Comparison of ENCODE assay signal across 20 cellular contexts in genomic region chr7:155362380-155363145, GRCh38.
DNase-seq lines count a peak whose midpoint lies in the region; ATAC-seq, FAIRE-seq and TF ChIP-seq lines count a peak whose summit lies in the region.
"Had no signal": no experiment of that assay in that cellular context is flagged by ENCODE, and none has a peak within 500 bp of the region (broad histone marks: within the 10 kb centered on the region; RNA-seq: fewer than 3 reads in every experiment).

No MANE protein-coding gene starts in this region.

- H3K4me3 ChIP-seq in right cardiac atrium (ENCODE audit: low read length), result no peak overlapping the region
- H3K4me3 ChIP-seq in BLaER1 treated with 17β-estradiol and CSF1 and Interleukin-3, amounts not matched to agents 10 nM and 100 nM, result peak overlapping the region in 7 of 10 experiments; percentile 58 to 67 (median 65); a peak in 14 of 20 replicates
- H3K4me3 ChIP-seq in astrocyte (ENCODE audit: insufficient read depth, low read depth, low read length), result no peak overlapping the region
- H3K4me3 ChIP-seq in OCI-LY7 (ENCODE audit: low read depth, low read length, poor library complexity, severe bottlenecking), result no peak overlapping the region

- H3K27ac ChIP-seq in right cardiac atrium (ENCODE audit: low read length) (no peak overlapping the region), astrocyte (ENCODE audit: low read depth, low read length) (no peak overlapping the region), OCI-LY7 (ENCODE audit: low read depth, low read length, poor library complexity, severe bottlenecking) (no peak overlapping the region)
- peak overlapping the region in 9 of 11 experiments; percentile 16 to 97 (median 92); a peak in 18 of 22 replicates for H3K27ac ChIP-seq in BLaER1 treated with 17β-estradiol and CSF1 and Interleukin-3, amounts not matched to agents 10 nM and 100 nM

- ATAC-seq in Right ventricle myocardium superior (ENCODE audit: poor library complexity), result no peak
- no peak for ATAC-seq in right cardiac atrium
- ATAC-seq: Panc1, SK-N-SH treated with all-trans-retinoic acid at 6 μM for 48 hours had no signal

- no TSS peak for BruUV-seq in OCI-LY7 (replicated peaks; lab: Mats Ljungman, UMichigan)

- H3K36me3 ChIP-seq in BLaER1 treated with 17β-estradiol and CSF1 and Interleukin-3, amounts not matched to agents 10 nM and 100 nM, result no peaks in the 10 kb centered on the region
- H3K36me3 ChIP-seq in astrocyte (ENCODE audit: insufficient read depth, low read length), result no peaks in the 10 kb centered on the region
- H3K36me3 ChIP-seq in OCI-LY7 (ENCODE audit: insufficient read depth, low read length), result no peaks in the 10 kb centered on the region

- H3K4me3 Mint-ChIP-seq in astrocyte (ENCODE audit: unreplicated experiment), result peak overlapping the region; percentile 45
- H3K4me3 Mint-ChIP-seq: CD4-positive, alpha-beta T cell had no signal

- H4K20me1 ChIP-seq in BLaER1 treated with 17β-estradiol and CSF1 and Interleukin-3, amounts not matched to agents 10 nM and 100 nM, result peaks cover 0 to 4% (median 0%) of the 10 kb centered on the region in 11 experiments; a peak in 1 of 22 replicates
- H4K20me1 ChIP-seq in astrocyte (ENCODE audit: insufficient read depth, low read length) (no peaks in the 10 kb centered on the region), OCI-LY7 (ENCODE audit: insufficient read depth, low read length) (no peaks in the 10 kb centered on the region)

- no peak for FAIRE-seq in astrocyte (lab: Jason Lieb, UNC)
- FAIRE-seq: A204.1 had no signal

- H2AFZ ChIP-seq in astrocyte (ENCODE audit: low read depth, low read length) (no peak overlapping the region), OCI-LY7 (ENCODE audit: low read length) (no peak overlapping the region)

- peak; percentile 26 for DNase-seq in Right ventricle myocardium superior
- no peak for DNase-seq in right cardiac atrium
- DNase-seq in astrocyte (ENCODE audit: low read depth), result no peak
- peak; percentile 46 for DNase-seq in posterior vena cava (ENCODE audit: low spot score)
- no peak for DNase-seq in OCI-LY7 (ENCODE audit: low spot score)
- no peak for DNase-seq in NCI-H128 (lab: John Stamatoyannopoulos, UW; ENCODE audit: unreplicated experiment)
- DNase-seq in activated CD4-positive, alpha-beta T cell treated with anti-CD3 and anti-CD28 coated beads for 48 hours, result no peak
- DNase-seq: Calu3; CD4-positive, alpha-beta T cell; DMS53; H7; IMR-90; NCI-H146; NCI-H226; NCI-H524 treated with DMSO at 0.1 percent for 48 hours; SHP77 had no signal

- no peak overlapping the region for H3K27ac Mint-ChIP-seq in astrocyte (ENCODE audit: unreplicated experiment)
- H3K27ac Mint-ChIP-seq: CD4-positive, alpha-beta T cell had no signal

- POLR2A ChIA-PET in OCI-LY7 (lab: Charles Lee), result no interaction called here

- H3K9me3 ChIP-seq in right cardiac atrium (ENCODE audit: control insufficient read depth, low read length) (no peaks in the 10 kb centered on the region), astrocyte (ENCODE audit: insufficient read depth, low read depth, low read length) (no peaks in the 10 kb centered on the region), OCI-LY7 (ENCODE audit: low read length) (no peaks in the 10 kb centered on the region)
- no peaks in the 10 kb centered on the region for H3K9me3 ChIP-seq in BLaER1 treated with 17β-estradiol and CSF1 and Interleukin-3, amounts not matched to agents 10 nM and 100 nM (replicated peaks in 1 of 11)

- peak overlapping the region in 9 of 11 experiments; percentile 7 to 88 (median 84); a peak in 15 of 22 replicates for H3K9ac ChIP-seq in BLaER1 treated with 17β-estradiol and CSF1 and Interleukin-3, amounts not matched to agents 10 nM and 100 nM
- no peak overlapping the region for H3K9ac ChIP-seq in astrocyte (ENCODE audit: low read length)

- H3K9me2 ChIP-seq in OCI-LY7 (ENCODE audit: insufficient read depth, low read length), result no peaks in the 10 kb centered on the region

- CTCF ChIA-PET in OCI-LY7 (lab: Charles Lee; ENCODE audit: unreplicated experiment), result no interaction called here

- TF ChIP-seq CTCF in astrocyte (IDR thresholded peaks at IDR 0.05; ENCODE audit: insufficient read depth, low read depth, low read length), result no peak
- no peak for TF ChIP-seq CTCF in OCI-LY7 (conservative IDR thresholded peaks at IDR 0.05; ENCODE audit: low read length)

- WGBS in right cardiac atrium, result 82% methylated on average over 11 of the region's 11 CpGs

- peaks cover 3% of the 10 kb centered on the region for H3K9me3 Mint-ChIP-seq in astrocyte (ENCODE audit: unreplicated experiment)
- H3K9me3 Mint-ChIP-seq: CD4-positive, alpha-beta T cell had no signal

- H3K4me2 ChIP-seq in BLaER1 treated with 17β-estradiol and CSF1 and Interleukin-3, amounts not matched to agents 10 nM and 100 nM, result peak overlapping the region; percentile 83 to 100 (median 95)
- H3K4me2 ChIP-seq in astrocyte (ENCODE audit: low read length) (no peak overlapping the region), OCI-LY7 (ENCODE audit: low read length) (no peak overlapping the region)

- H3K36me3 Mint-ChIP-seq in astrocyte (ENCODE audit: low read depth, unreplicated experiment), result no peaks in the 10 kb centered on the region

- peaks cover 74% of the 10 kb centered on the region for H3K27me3 Mint-ChIP-seq in astrocyte (ENCODE audit: low read depth, unreplicated experiment)

- intact Hi-C loops in Right ventricle myocardium superior (cut with DNase I), result no loop called here
- intact Hi-C loops in right cardiac atrium (cut with DNase I), result no loop called here
- intact Hi-C loops in posterior vena cava (cut with DNase I), result no loop called here
- intact Hi-C loops in OCI-LY7 (cut with micrococcal nuclease; ENCODE audit: unreplicated experiment), result no loop called here

- no peaks in the 10 kb centered on the region for H3K79me2 ChIP-seq in astrocyte (ENCODE audit: insufficient read depth, low read length)
- no peaks in the 10 kb centered on the region for H3K79me2 ChIP-seq in OCI-LY7 (ENCODE audit: insufficient read depth, low read depth, low read length)

- H3K27me3 ChIP-seq in right cardiac atrium (ENCODE audit: control insufficient read depth, insufficient read depth) (no peaks in the 10 kb centered on the region), astrocyte (ENCODE audit: insufficient read depth, low read length) (peaks cover 15% of the 10 kb centered on the region)
- peaks cover 0 to 41% (median 0%) of the 10 kb centered on the region in 11 experiments; a peak in 4 of 22 replicates for H3K27me3 ChIP-seq in BLaER1 treated with 17β-estradiol and CSF1 and Interleukin-3, amounts not matched to agents 10 nM and 100 nM

- H3K4me1 Mint-ChIP-seq in astrocyte (ENCODE audit: low read depth, unreplicated experiment), result no peaks in the 10 kb centered on the region

- H3K4me1 ChIP-seq in right cardiac atrium (ENCODE audit: control insufficient read depth, insufficient read depth, low read length) (no peaks in the 10 kb centered on the region), astrocyte (ENCODE audit: insufficient read depth, low read length) (no peaks in the 10 kb centered on the region), OCI-LY7 (ENCODE audit: insufficient read depth, low read length, poor library complexity, severe bottlenecking) (peaks cover 34% of the 10 kb centered on the region)
- H3K4me1 ChIP-seq in BLaER1 treated with 17β-estradiol and CSF1 and Interleukin-3, amounts not matched to agents 10 nM and 100 nM, result peaks cover 81 to 83% (median 82%) of the 10 kb centered on the region in 10 experiments

Comparison
In these comparisons a context has a peak if more than half of its experiments do, and no peak if none do; other contexts are left out.
1. DNase-seq: peak in Right ventricle myocardium superior (single experiment) and posterior vena cava (single experiment); none in right cardiac atrium (0 of 3), astrocyte (single experiment), OCI-LY7 (single experiment), NCI-H128 (single experiment) and activated CD4-positive, alpha-beta T cell treated with anti-CD3 and anti-CD28 coated beads for 48 hours (single experiment).
2. H3K27ac ChIP-seq: peak in BLaER1 treated with 17β-estradiol and CSF1 and Interleukin-3, amounts not matched to agents 10 nM and 100 nM (9 of 11); none in right cardiac atrium (single experiment), astrocyte (single experiment) and OCI-LY7 (single experiment).
3. H3K4me3 ChIP-seq: peak in BLaER1 treated with 17β-estradiol and CSF1 and Interleukin-3, amounts not matched to agents 10 nM and 100 nM (7 of 10); none in right cardiac atrium (single experiment), astrocyte (single experiment) and OCI-LY7 (single experiment).
4. H3K4me2 ChIP-seq: peak in BLaER1 treated with 17β-estradiol and CSF1 and Interleukin-3, amounts not matched to agents 10 nM and 100 nM (11 of 11); none in astrocyte (single experiment) and OCI-LY7 (single experiment).